In genomic region chr3:17473761-17474160, GRCh38 we compare ENCODE assay signal across 1 cellular context.
TF ChIP-seq lines count a peak whose summit lies in the region.

No MANE protein-coding gene starts in this region.

TF ChIP-seq in HCT116, 20 proteins besides CTCF, POLR2A, EP300 and RAD21 (continued from another document):
- TF ChIP-seq REST (IDR thresholded peaks at IDR 0.05; ENCODE audit: low read depth) = no peak
- TF ChIP-seq CEBPB (IDR thresholded peaks at IDR 0.05; ENCODE audit: low read depth) = no peak
- no peak for TF ChIP-seq YY1 (IDR thresholded peaks at IDR 0.05; ENCODE audit: extremely low read depth, insufficient replicate concordance, low read depth, low read length)
- TF ChIP-seq CBX3 (IDR thresholded peaks at IDR 0.05; ENCODE audit: low read depth) = no peak
- TF ChIP-seq ZFX (IDR thresholded peaks at IDR 0.05) = no peak
- TF ChIP-seq SP1 (IDR thresholded peaks at IDR 0.05; ENCODE audit: low read depth) = no peak
- no peak for TF ChIP-seq FOSL1 (IDR thresholded peaks at IDR 0.05; ENCODE audit: low read depth)
- TF ChIP-seq EZH2 (IDR thresholded peaks at IDR 0.05) = no peak
- no peak for TF ChIP-seq SRF (IDR thresholded peaks at IDR 0.05; ENCODE audit: low read depth)
- TF ChIP-seq EGR1 (IDR thresholded peaks at IDR 0.05; ENCODE audit: low read depth) = no peak
- no peak for TF ChIP-seq SIN3A (IDR thresholded peaks at IDR 0.05; ENCODE audit: low read depth)
- no peak for TF ChIP-seq ATF3 (IDR thresholded peaks at IDR 0.05)
- TF ChIP-seq JUND (IDR thresholded peaks at IDR 0.05) = no peak
